In the genomic region with DNA sequence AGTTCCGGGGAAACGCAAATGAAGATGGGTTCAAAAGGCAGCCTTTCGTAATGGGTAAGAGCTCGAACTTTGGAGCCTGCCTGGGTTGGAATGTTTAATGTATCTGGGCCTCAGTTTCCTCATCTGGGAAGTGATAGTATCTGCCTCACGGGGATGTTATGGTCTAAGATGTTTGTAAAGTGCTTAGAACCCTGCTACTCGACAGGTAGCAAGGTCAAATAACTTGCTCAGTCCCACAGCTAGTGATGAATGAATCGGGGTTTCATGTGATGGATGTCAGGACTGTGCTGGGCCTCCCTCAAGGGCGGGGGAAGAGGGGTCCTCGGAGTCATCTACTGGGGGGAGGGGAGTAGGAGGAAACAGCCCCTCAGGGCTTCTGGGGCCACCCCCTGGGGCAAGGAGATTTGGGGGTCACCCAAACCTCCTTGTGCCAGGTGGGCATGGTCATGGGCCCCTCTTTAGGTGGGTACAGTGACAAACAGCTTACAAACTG, we compare ENCODE assay signal across 8 cellular contexts. TPM values are rescaled to one million over a fixed set of nuclear protein-coding genes. Genes with fewer than 3 reads are reported as not detected.
DNase-seq lines count a peak whose midpoint lies in the region; ATAC-seq and TF ChIP-seq lines count a peak whose summit lies in the region.

No MANE protein-coding gene starts in this region.

- no peak overlapping the region for H2AFZ ChIP-seq in H9 (ENCODE audit: low read length)

- no peak for TF ChIP-seq CTCF in H9 (conservative IDR thresholded peaks at IDR 0.05)
- no peak for TF ChIP-seq CTCF in WERI-Rb-1 (IDR thresholded peaks at IDR 0.05; ENCODE audit: low read depth, low read length)
- TF ChIP-seq CTCF in foreskin keratinocyte (conservative IDR thresholded peaks at IDR 0.05), result no peak

- DNase-seq in H9 (no peak), WERI-Rb-1 (no peak), foreskin keratinocyte (no peak), cerebellar cortex (ENCODE audit: low spot score) (no peak), pons (ENCODE audit: low spot score) (no peak), middle frontal gyrus (ENCODE audit: extremely low spot score, low spot score) (no peak)

- no peak overlapping the region for H4K91ac ChIP-seq in H9 (ENCODE audit: insufficient read length, low read depth, low read length)

- H3K4me3 Mint-ChIP-seq in H9, result peak overlapping the region; percentile 55 to 83

- H3K27me3 ChIP-seq in H9 (ENCODE audit: insufficient read depth, low read length) (peaks cover 2% of the 10 kb centered on the region; the same call in 1 of the 2 replicates), WERI-Rb-1 (ENCODE audit: insufficient read depth, low read depth, severe bottlenecking) (no peaks in the 10 kb centered on the region), foreskin keratinocyte (no peaks in the 10 kb centered on the region)

- H3K4me3 ChIP-seq in WERI-Rb-1 (ENCODE audit: low read depth, low read length) (peak overlapping the region; percentile 46), skin epidermis (peak overlapping the region; percentile 58 to 97 (median 81))

- H3K27me3 Mint-ChIP-seq in H9 (ENCODE audit: low read depth), result peaks cover 34% of the 10 kb centered on the region

- H2BK20ac ChIP-seq in H9 (ENCODE audit: low read depth, low read length, poor library complexity, severe bottlenecking), result no peak overlapping the region

- H4K20me1 ChIP-seq in H9 (ENCODE audit: control insufficient read depth, insufficient read depth, insufficient read length), result no peaks in the 10 kb centered on the region

- no peaks in the 10 kb centered on the region for H3K9me3 ChIP-seq in H9 (ENCODE audit: control insufficient read depth, low read depth, low read length)
- peaks cover 3% of the 10 kb centered on the region for H3K9me3 ChIP-seq in WERI-Rb-1 (ENCODE audit: severe bottlenecking)

- no peaks in the 10 kb centered on the region; a peak in 3 of 5 replicates for H3K9me3 Mint-ChIP-seq in H9

- H3K4me1 Mint-ChIP-seq in H9, result peaks cover 7 to 13% of the 10 kb centered on the region in 2 experiments

- no peaks in the 10 kb centered on the region for H3K79me1 ChIP-seq in H9 (ENCODE audit: insufficient read depth, low read depth, low read length, poor library complexity, severe bottlenecking)

- H3K18ac ChIP-seq in H9 (ENCODE audit: insufficient read length, low read depth, low read length), result no peak overlapping the region

- H3K9ac ChIP-seq in H9 (ENCODE audit: extremely low read depth, insufficient read length, low read length), result peak overlapping the region; percentile 41

- peak overlapping the region; percentile 98 for H3K4me2 ChIP-seq in H9 (ENCODE audit: insufficient read depth, insufficient read length, low read length)

- no peak overlapping the region for H3T11ph ChIP-seq in H9 (ENCODE audit: low read length)

- H2BK5ac ChIP-seq in H9 (ENCODE audit: insufficient read length, low read length), result no peak overlapping the region

- H3K79me2 ChIP-seq in H9 (ENCODE audit: insufficient read depth, low read length), result no peaks in the 10 kb centered on the region

- no peak overlapping the region for H3K14ac ChIP-seq in H9 (ENCODE audit: insufficient read depth, low read length)

- H3K36me3 Mint-ChIP-seq in H9 (ENCODE audit: insufficient read depth in 1 of 3, low read depth in 3 of 3), result peaks cover 0 to 3% (median 0%) of the 10 kb centered on the region in 3 experiments; a peak in 3 of 7 replicates

- no peak overlapping the region for H3K23ac ChIP-seq in H9 (ENCODE audit: insufficient read length, low read depth, low read length)

- ATAC-seq in foreskin keratinocyte (no peak), GM19395 (IDR thresholded peaks at IDR 0.05; ENCODE audit: unreplicated experiment) (no peak)

- WGBS in H9 (ENCODE audit: extremely low coverage, insufficient read length, low lambda C conversion rate), result no CpG with 5 or more reads among the region's 9 CpGs

- H3K23me2 ChIP-seq in H9 (ENCODE audit: insufficient read length, low read depth, low read length, poor library complexity, severe bottlenecking), result peaks cover 9% of the 10 kb centered on the region

- H3K4ac ChIP-seq in H9 (ENCODE audit: low read depth, low read length), result no peak overlapping the region

- no peak overlapping the region for H3K56ac ChIP-seq in H9 (ENCODE audit: insufficient read length, low read depth, low read length)

- H3K27ac ChIP-seq in H9 (ENCODE audit: insufficient read length, low read depth, low read length) (no peak overlapping the region), WERI-Rb-1 (no peak overlapping the region), foreskin keratinocyte (peak overlapping the region; percentile 54), skin epidermis (peak overlapping the region; percentile 26 to 93 (median 83))

- no peaks in the 10 kb centered on the region for H3K36me3 ChIP-seq in WERI-Rb-1

- H4K8ac ChIP-seq in H9 (replicated peaks; ENCODE audit: insufficient read length, low read depth, low read length), result no peak overlapping the region

- H2BK15ac ChIP-seq in H9 (ENCODE audit: low read depth, low read length), result no peak overlapping the region

- no peak overlapping the region for H4K5ac ChIP-seq in H9 (ENCODE audit: insufficient read length, low read depth, low read length)

- no peak overlapping the region for H2BK120ac ChIP-seq in H9 (ENCODE audit: low read depth, low read length, poor library complexity, severe bottlenecking)

- H3K27ac Mint-ChIP-seq in H9, result peak overlapping the region in 1 of 3 experiments; percentile 70; a peak in 1 of 7 replicates

- H3K4me1 ChIP-seq in H9 (ENCODE audit: insufficient read depth, low read length) (no peaks in the 10 kb centered on the region), foreskin keratinocyte (peaks cover 6% of the 10 kb centered on the region)

- no peak overlapping the region for H2BK12ac ChIP-seq in H9 (ENCODE audit: insufficient read length, low read depth, low read length)

- H2AK5ac ChIP-seq in H9 (ENCODE audit: insufficient read length, low read length), result no peak overlapping the region

RNA-seq across cellular contexts. Expression of a gene that starts 0.7 kb away (rescaled TPM):
- total RNA-seq in H9 (2021), result 6.7 and 7.3 TPM in 2 replicates
- total RNA-seq in foreskin keratinocyte, result 40.3 and 43.8 TPM in 2 replicates
- 22.3 and 23.6 TPM in 2 replicates for polyA plus RNA-seq in foreskin keratinocyte

RNA-seq across cellular contexts. Expression of a gene that starts 15.6 kb away (rescaled TPM):
- total RNA-seq in H9 (2021) (not detected in 2 replicates), foreskin keratinocyte (not detected in 2 replicates)
- not detected in 2 replicates for polyA plus RNA-seq in foreskin keratinocyte

RNA-seq across cellular contexts. Expression of a gene that starts 28.9 kb away (rescaled TPM):
- total RNA-seq in H9 (2021), result 144 and 149 TPM in 2 replicates
- total RNA-seq in foreskin keratinocyte, result 75.7 and 83.6 TPM in 2 replicates
- polyA plus RNA-seq in foreskin keratinocyte, result 77.6 and 80.9 TPM in 2 replicates

RNA-seq across cellular contexts. Expression of a gene that starts 46.0 kb away (rescaled TPM):
- total RNA-seq in H9 (2021), result 19.3 and 20.0 TPM in 2 replicates
- total RNA-seq in foreskin keratinocyte, result 4.4 and 4.9 TPM in 2 replicates
- polyA plus RNA-seq in foreskin keratinocyte, result 5.7 and 6.3 TPM in 2 replicates

Comparison
In these comparisons a context has a peak if more than half of its experiments do, and no peak if none do; other contexts are left out.
1. H3K27ac ChIP-seq: peak in foreskin keratinocyte (single experiment) and skin epidermis (21 of 21); none in H9 (single experiment) and WERI-Rb-1 (single experiment).